In the genomic region with DNA sequence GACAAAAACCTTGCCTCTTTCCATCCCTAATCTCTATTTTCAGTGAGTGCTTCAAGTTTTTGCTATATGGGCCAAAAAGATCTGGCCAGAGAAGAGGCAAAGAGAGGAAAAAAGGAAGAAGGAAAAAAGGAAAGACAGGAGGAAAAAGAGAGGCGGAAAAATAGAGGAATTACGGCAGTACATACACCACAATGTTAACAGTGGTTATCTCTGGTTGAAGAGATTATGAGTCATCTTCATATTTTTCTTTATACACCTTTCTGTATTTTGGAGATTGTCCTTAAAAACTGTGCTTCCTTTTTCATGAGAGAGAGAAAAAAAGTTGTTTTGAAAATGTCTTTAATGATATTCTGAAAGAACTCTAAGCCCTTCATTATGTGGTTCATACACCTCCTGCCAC, we compare ENCODE assay signal across 31 cellular contexts.
"Had no signal": no experiment of that assay in that cellular context is flagged by ENCODE, and none has a peak within 500 bp of the region (broad histone marks: within the 10 kb centered on the region; RNA-seq: fewer than 3 reads in every experiment).

No MANE protein-coding gene starts in this region.

- H3K27me3 ChIP-seq: foreskin keratinocyte, gastroesophageal sphincter, heart right ventricle, left lung, neutrophil, right lobe of liver, tibial nerve, upper lobe of right lung, uterus had no signal

- H3K9me3 ChIP-seq: mucosa of descending colon, neutrophil, right lobe of liver, upper lobe of right lung had no signal

- H3K4me1 Mint-ChIP-seq: endodermal cell, naive B cell, neural crest cell had no signal

- H3K4me3 ChIP-seq: gastroesophageal sphincter, heart right ventricle, left lung, mucosa of descending colon, right lobe of liver, thoracic aorta, tibial nerve, upper lobe of right lung, uterus had no signal

- H3K27ac ChIP-seq: epithelial cell of prostate, foreskin keratinocyte, gastroesophageal sphincter, heart right ventricle, left lung, neutrophil, parathyroid adenoma, right lobe of liver, thoracic aorta, tibial nerve, upper lobe of right lung, uterus had no signal

- H3K36me3 ChIP-seq: gastroesophageal sphincter, heart right ventricle, left lung, neutrophil, right lobe of liver, thoracic aorta, tibial nerve, upper lobe of right lung, uterus had no signal

- H3K4me1 ChIP-seq: parathyroid adenoma, right lobe of liver, uterus had no signal

- H3K4me3 Mint-ChIP-seq: dendritic cell treated with granulocyte-macrophage colony-stimulating factor and Interleukin-4, amounts not matched to agents 40 ng/mL and 50 ng/mL, for 4 days; endodermal cell; mesothelial cell of epicardium; naive B cell; natural killer cell treated with Interleukin-12 subunit alpha and Interleukin-12 subunit beta and Interleukin-15 and Interleukin-18, amount 100 ng/mL, for 72 hours; neural crest cell; stimulated activated naive B cell treated with anti-CD40 and anti-IgM and Interleukin-4, amounts not matched to agents 10 μg/mL and 1 μg/mL and 100 μg/mL, for 72 hours; stimulated activated naive CD8-positive, alpha-beta T cell treated with anti-CD3 and anti-CD28 coated beads, Interleukin-15, Interleukin-2, amounts not matched to agents 100 ng/mL and 50 ng/mL, for 24 hours had no signal

- H3K27ac Mint-ChIP-seq: dendritic cell treated with granulocyte-macrophage colony-stimulating factor and Interleukin-4, amounts not matched to agents 40 ng/mL and 50 ng/mL, for 4 days; endodermal cell; mesothelial cell of epicardium; natural killer cell treated with Interleukin-12 subunit alpha and Interleukin-12 subunit beta and Interleukin-15 and Interleukin-18, amount 100 ng/mL, for 72 hours; progenitor cell of endocrine pancreas; stimulated activated naive B cell treated with anti-CD40 and anti-IgM and Interleukin-4, amounts not matched to agents 10 μg/mL and 1 μg/mL and 100 μg/mL, for 72 hours; stimulated activated naive CD8-positive, alpha-beta T cell treated with anti-CD3 and anti-CD28 coated beads, Interleukin-15, Interleukin-2, amounts not matched to agents 100 ng/mL and 50 ng/mL, for 24 hours had no signal

- H2AFZ ChIP-seq: parathyroid adenoma had no signal

- H3K27me3 Mint-ChIP-seq: dendritic cell treated with granulocyte-macrophage colony-stimulating factor and Interleukin-4, amounts not matched to agents 40 ng/mL and 50 ng/mL, for 4 days; naive B cell; progenitor cell of endocrine pancreas; stimulated activated naive B cell treated with anti-CD40 and anti-IgM and Interleukin-4, amounts not matched to agents 10 μg/mL and 1 μg/mL and 100 μg/mL, for 72 hours; stimulated activated naive CD8-positive, alpha-beta T cell treated with anti-CD3 and anti-CD28 coated beads, Interleukin-15, Interleukin-2, amounts not matched to agents 100 ng/mL and 50 ng/mL, for 24 hours had no signal

- ATAC-seq: esophagus mucosa; foreskin keratinocyte; gastroesophageal sphincter; left lung; mucosa of descending colon; natural killer cell treated with Interleukin-12 subunit alpha and Interleukin-12 subunit beta and Interleukin-15 and Interleukin-18, amount 100 ng/mL, for 72 hours; right lobe of liver; stimulated activated naive B cell treated with anti-CD40 and anti-IgM and Interleukin-4, amounts not matched to agents 10 μg/mL and 1 μg/mL and 100 μg/mL, for 72 hours; upper lobe of right lung had no signal

- DNase-seq: effector CD8-positive, alpha-beta T cell; endodermal cell; foreskin keratinocyte; glutamatergic neuron; heart right ventricle; hippocampal formation; left cardiac atrium; left lung; mesenchymal stem cell; mucosa of descending colon; naive B cell; right lobe of liver; small intestine; stimulated activated CD4-positive, alpha-beta T cell treated with anti-CD3 and anti-CD28 coated beads, Interleukin-15, amount 100 ng/mL, for 24 hours; stimulated activated CD4-positive, alpha-beta T cell treated with anti-CD3 and anti-CD28 coated beads, Interleukin-2, amount 100 ng/mL, for 48 hours; stimulated activated naive B cell treated with anti-CD40 and anti-IgM and Interleukin-4, amounts not matched to agents 10 μg/mL and 1 μg/mL and 100 μg/mL, for 72 hours; upper lobe of right lung; uterus had no signal

- H3K9ac ChIP-seq: parathyroid adenoma had no signal
